Comparison of ENCODE assay signal across 8 cellular contexts in the genomic region with DNA sequence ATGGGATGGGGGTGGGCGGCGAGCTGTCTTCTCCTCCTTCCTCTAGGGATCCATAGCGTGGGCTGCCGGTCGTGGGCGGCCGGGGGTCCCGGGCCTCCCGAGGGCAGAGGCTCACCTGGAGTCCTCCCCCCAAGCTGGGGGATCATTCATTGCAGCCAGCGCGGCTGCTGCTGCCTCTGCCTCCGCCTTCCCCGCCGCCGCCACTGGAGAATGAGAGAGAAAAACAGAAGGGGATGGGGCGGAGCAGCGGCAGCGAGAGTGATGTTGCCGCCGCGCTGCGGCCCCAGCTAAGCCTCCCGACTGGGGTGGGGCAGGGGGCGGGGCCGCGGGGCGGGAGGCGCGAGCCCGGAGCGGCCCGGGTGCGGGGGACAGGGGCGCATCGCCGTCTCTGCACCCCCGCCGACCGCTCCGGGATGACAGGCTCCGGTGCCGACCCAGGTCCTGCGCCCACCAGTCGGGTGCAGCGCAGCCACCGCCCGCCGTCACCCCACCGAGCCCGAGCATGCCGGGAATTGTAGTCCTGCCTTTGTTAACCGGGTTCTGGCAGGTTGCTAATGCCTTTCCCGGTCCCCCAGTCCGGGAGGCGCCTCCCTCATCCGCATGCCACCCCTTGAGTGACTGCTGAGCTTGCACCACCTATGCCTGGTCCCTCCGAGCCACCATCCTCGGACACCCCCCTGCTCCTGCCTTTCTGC. TPM values are rescaled to one million over a fixed set of nuclear protein-coding genes. Genes with fewer than 3 reads are reported as not detected.
DNase-seq lines count a peak whose midpoint lies in the region; ATAC-seq and TF ChIP-seq lines count a peak whose summit lies in the region.

A gene (minus strand): TSS at position 225 of the 695 bp plus-strand sequence. CDS start 580 bp downstream, outside the sequence.

- H3K4me3 Mint-ChIP-seq in type B pancreatic cell: peak within 1 kb of the TSS; percentile 90

- no peaks in the 10 kb centered on the region for H3K9me3 Mint-ChIP-seq in type B pancreatic cell

- H3K36me3 Mint-ChIP-seq in type B pancreatic cell: peaks cover 11% of the 10 kb centered on the region

- peaks cover 30% of the 10 kb centered on the region for H3K4me1 Mint-ChIP-seq in type B pancreatic cell (ENCODE audit: unreplicated experiment)

- H3K27ac ChIP-seq in heart left ventricle: peak within 1 kb of the TSS in 10 of 12 donors; percentile 19 to 77 (median 52)

- intact Hi-C loops in heart left ventricle (cut with DNase I) (no loop called here), posterior cingulate gyrus (cut with DNase I) (no loop called here)

- WGBS in heart left ventricle, 4 donors: 1% methylated on average over 14 to 58 of the region's 58 CpGs

- H3K27me3 ChIP-seq in H7 (ENCODE audit: control insufficient read depth, insufficient read depth, low read length) (no peaks in the 10 kb centered on the region), adipocyte (replicated peaks; ENCODE audit: control insufficient read depth, insufficient read depth, low read length) (no peaks in the 10 kb centered on the region), heart left ventricle (no peaks in the 10 kb centered on the region)

- H3K27me3 Mint-ChIP-seq in type B pancreatic cell: no peaks in the 10 kb centered on the region

- H3K9ac ChIP-seq in adipocyte (ENCODE audit: low read length): peak within 1 kb of the TSS; percentile 85

- TF ChIP-seq POLR2A in heart left ventricle (IDR thresholded peaks at IDR 0.05): no peak

- peak within 1 kb of the TSS; percentile 86 for H3K27ac Mint-ChIP-seq in type B pancreatic cell

- peaks cover 7% of the 10 kb centered on the region for H3K4me1 ChIP-seq in adipocyte (ENCODE audit: control insufficient read depth, insufficient read depth, low read length)
- H3K4me1 ChIP-seq in heart left ventricle: peaks cover 0 to 32% (median 13%) of the 10 kb centered on the region in 12 donors

- peaks cover 7% of the 10 kb centered on the region for H3K36me3 ChIP-seq in H7 (replicated peaks; ENCODE audit: control insufficient read depth, insufficient read depth, low read length)
- H3K36me3 ChIP-seq in adipocyte (ENCODE audit: control insufficient read depth, insufficient read depth, low read length, severe bottlenecking): no peaks in the 10 kb centered on the region
- no peaks in the 10 kb centered on the region for H3K36me3 ChIP-seq in heart left ventricle

- H3K9me3 ChIP-seq in adipocyte (ENCODE audit: control insufficient read depth, low read length): no peaks in the 10 kb centered on the region
- H3K9me3 ChIP-seq in heart left ventricle: no peaks in the 10 kb centered on the region

- ATAC-seq in heart left ventricle: peak; percentile 49 to 84 (median 78)

- H3K4me3 ChIP-seq in H7 (ENCODE audit: insufficient read depth, low read depth, low read length): peak within 1 kb of the TSS; percentile 86
- H3K4me3 ChIP-seq in adipocyte (ENCODE audit: low read length): peak within 1 kb of the TSS; percentile 88
- peak within 1 kb of the TSS; percentile 58 to 99 (median 82) for H3K4me3 ChIP-seq in heart left ventricle

- DNase-seq in DMS153 treated with DMSO at 0.1 percent for 48 hours (lab: John Stamatoyannopoulos, UW; ENCODE audit: unreplicated experiment) (peak; percentile 46), H7 (peak; percentile 93), NCI-H1092 (lab: John Stamatoyannopoulos, UW) (peak; percentile 61), SW480 (ENCODE audit: low spot score) (peak; percentile 76), adipocyte (ENCODE audit: low read depth) (peak; percentile 80), heart left ventricle (peak; percentile 73 to 83 (median 75)), posterior cingulate gyrus (peak; percentile 69 to 98 (median 88)), type B pancreatic cell (ENCODE audit: extremely low spot score, unreplicated experiment) (peak; percentile 82)

- TF ChIP-seq CTCF in heart left ventricle (IDR thresholded peaks at IDR 0.05) (no peak), type B pancreatic cell (conservative IDR thresholded peaks at IDR 0.05) (no peak)

RNA-seq across cellular contexts. Expression of the gene that starts here (rescaled TPM):
- 24.7 and 27.5 TPM in 2 replicates for total RNA-seq in H7 (2014; rRNA removed; shearing (Covaris generic))
- 1 to 10 TPM in 8 of 9 donors, under 1 TPM in 1; 0.93 to 8.9 (median 3.1) TPM for total RNA-seq in heart left ventricle
- polyA plus RNA-seq in heart left ventricle: 1 to 10 TPM; 1.3 to 1.8 TPM
- 15.4 and 25.5 TPM in 2 replicates for total RNA-seq in type B pancreatic cell (ENCODE audit: low replicate concordance)

Comparison
In these comparisons a context has a peak if more than half of its experiments do, and no peak if none do; other contexts are left out.
1. Peak in every context shown above with its lines: DNase-seq, ATAC-seq, H3K4me3 ChIP-seq and H3K27ac ChIP-seq.